8 cellular contexts compared by ENCODE assay signal in genomic region chr7:100429637-100430449, GRCh38. TPM values are rescaled to one million over a fixed set of nuclear protein-coding genes. Genes with fewer than 3 reads are reported as not detected.
DNase-seq lines count a peak whose midpoint lies in the region; ATAC-seq lines count a peak whose summit lies in the region.

TSS of gene MEPCE (plus strand) at chr7:100429831. CDS start at chr7:100430019, 188 bp downstream.

- peaks cover 24 to 27% of the 10 kb centered on the region in 2 donors for H3K36me3 ChIP-seq in muscle layer of duodenum (ENCODE audit: control insufficient read depth in 1 of 2, insufficient read depth in 2 of 2, low read length in 2 of 2)

- no peaks in the 10 kb centered on the region for H3K9me3 Mint-ChIP-seq in activated T-cell treated with anti-CD3 and anti-CD28 coated beads, Interleukin-2, amount 50 U/mL, for 72 hours

- H3K27ac Mint-ChIP-seq in activated T-cell treated with anti-CD3 and anti-CD28 coated beads, Interleukin-2, amount 50 U/mL, for 72 hours: peak within 1 kb of the TSS; percentile 98

- H3K9me3 ChIP-seq in muscle layer of duodenum (ENCODE audit: control insufficient read depth in 1 of 2, low read length in 2 of 2): no peaks in the 10 kb centered on the region

- H3K4me3 ChIP-seq in muscle layer of duodenum (ENCODE audit: low read depth in 1 of 2, low read length in 2 of 2): peak within 1 kb of the TSS; percentile 70 to 82

- peaks cover 52% of the 10 kb centered on the region for H3K4me1 Mint-ChIP-seq in activated T-cell treated with anti-CD3 and anti-CD28 coated beads, Interleukin-2, amount 50 U/mL, for 72 hours (ENCODE audit: low read depth)

- H3K36me3 Mint-ChIP-seq in activated T-cell treated with anti-CD3 and anti-CD28 coated beads, Interleukin-2, amount 50 U/mL, for 72 hours (ENCODE audit: insufficient read depth in 2 of 2): peaks cover 15 to 30% of the 10 kb centered on the region in 2 donors

- ATAC-seq in GM21737 (IDR thresholded peaks at IDR 0.05; ENCODE audit: unreplicated experiment) (peak; percentile 32), esophagus mucosa (peak; percentile 67)
- peak; percentile 43 to 45 for ATAC-seq in activated T-cell treated with anti-CD3 and anti-CD28 coated beads, Interleukin-2, amount 50 U/mL, for 72 hours (replicated peaks in 1 of 2)

- H3K27me3 Mint-ChIP-seq in activated T-cell treated with anti-CD3 and anti-CD28 coated beads, Interleukin-2, amount 50 U/mL, for 72 hours (ENCODE audit: low read depth): no peaks in the 10 kb centered on the region

- H3K27ac ChIP-seq in muscle layer of duodenum (ENCODE audit: low read length): peak within 1 kb of the TSS; percentile 99

- DNase-seq in DMS153 treated with DMSO at 0.1 percent for 48 hours (lab: John Stamatoyannopoulos, UW; ENCODE audit: unreplicated experiment) (peak; percentile 97), Kasumi-1 (lab: John Stamatoyannopoulos, UW) (peak; percentile 73 to 80), RPMI7951 (ENCODE audit: low read depth) (peak; percentile 93)
- DNase-seq in activated T-cell treated with anti-CD3 and anti-CD28 coated beads, Interleukin-2, amount 50 U/mL, for 72 hours: peak; percentile 94 to 97
- DNase-seq in stimulated activated CD8-positive, alpha-beta memory T cell treated with anti-CD3 and anti-CD28 coated beads, Interleukin-7, amount 100 ng/mL, for 1 hour (ENCODE audit: low read depth in 2 of 2): peak; percentile 95 to 98

- peaks cover 0 to 34% of the 10 kb centered on the region in 2 donors for H3K4me1 ChIP-seq in muscle layer of duodenum (ENCODE audit: control insufficient read depth in 1 of 2, insufficient read depth in 2 of 2, low read length in 2 of 2)

- H3K27me3 ChIP-seq in muscle layer of duodenum (ENCODE audit: low read depth, low read length): no peaks in the 10 kb centered on the region

- peak within 1 kb of the TSS; percentile 90 to 94 for H3K4me3 Mint-ChIP-seq in activated T-cell treated with anti-CD3 and anti-CD28 coated beads, Interleukin-2, amount 50 U/mL, for 72 hours

RNA-seq across cellular contexts. Expression of gene MEPCE, which starts in this region (rescaled TPM):
- total RNA-seq in RPMI7951 (2014; rRNA removed; shearing (Covaris generic)): 22.2 and 22.5 TPM in 2 replicates
- 10 to 100 TPM; 61.0 to 66.7 TPM for total RNA-seq in activated T-cell treated with anti-CD3 and anti-CD28 coated beads, Interleukin-2, amount 50 U/mL, for 72 hours
- 22.3 TPM for total RNA-seq in esophagus mucosa

Comparison
In these comparisons a context has a peak if more than half of its experiments do, and no peak if none do; other contexts are left out.
1. Peak in every context shown above with its lines: DNase-seq, ATAC-seq, H3K4me3 ChIP-seq and H3K27ac ChIP-seq.